ENCODE assay signal across 8 cellular contexts in the genomic region with DNA sequence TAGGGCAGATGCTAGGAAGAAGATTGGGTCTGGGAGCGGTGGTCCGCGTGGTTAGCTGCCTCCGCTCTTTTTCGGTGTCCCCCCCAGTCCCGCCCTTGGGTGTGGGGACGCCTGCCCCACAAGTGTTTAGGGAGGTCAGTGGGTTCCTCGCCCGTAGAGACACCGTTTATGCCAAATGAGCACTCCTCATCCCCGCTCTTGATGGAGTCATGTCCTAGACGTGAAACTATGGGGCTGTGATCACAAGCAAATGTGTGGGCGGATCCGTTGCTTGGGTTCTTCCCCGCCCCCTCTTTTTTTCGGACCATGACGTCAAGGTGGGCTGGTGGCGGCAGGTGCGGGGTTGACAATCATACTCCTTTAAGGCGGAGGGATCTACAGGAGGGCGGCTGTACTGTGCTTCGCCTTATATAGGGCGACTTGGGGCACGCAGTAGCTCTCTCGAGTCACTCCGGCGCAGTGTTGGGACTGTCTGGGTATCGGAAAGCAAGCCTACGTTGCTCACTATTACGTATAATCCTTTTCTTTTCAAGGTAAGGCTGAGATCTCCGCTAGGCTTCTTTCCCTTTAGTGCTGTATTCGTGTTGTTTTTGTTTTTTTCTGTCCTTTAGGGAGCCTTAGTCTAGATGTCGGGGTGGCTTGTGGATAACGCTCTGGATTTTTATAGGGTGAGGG. TPM values are rescaled to one million over a fixed set of nuclear protein-coding genes. Genes with fewer than 3 reads are reported as not detected.
DNase-seq lines count a peak whose midpoint lies in the region; ATAC-seq and TF ChIP-seq lines count a peak whose summit lies in the region.

A gene (plus strand): TSS at position 439 of the 675 bp plus-strand sequence. CDS start 1,529 bp downstream, outside the sequence.

- ATAC-seq in RWPE2 (ENCODE audit: low read depth): peak; percentile 69

- H3K36me3 ChIP-seq in ES-I3 (ENCODE audit: insufficient read depth, low read length) (peaks cover 41% of the 10 kb centered on the region), H7 (replicated peaks; ENCODE audit: control insufficient read depth, insufficient read depth, low read length) (peaks cover 32% of the 10 kb centered on the region), Loucy (ENCODE audit: insufficient read depth, low read length) (peaks cover 35% of the 10 kb centered on the region), RWPE2 (ENCODE audit: low read depth) (peaks cover 48% of the 10 kb centered on the region)

- H3F3A ChIP-seq in Loucy (ENCODE audit: low read depth): peaks cover 3% of the 10 kb centered on the region; the same call in 1 of the 2 replicates

- H3K4me1 Mint-ChIP-seq in nephron progenitor cell: peaks cover 47% of the 10 kb centered on the region
- H3K4me1 Mint-ChIP-seq in stimulated activated naive CD8-positive, alpha-beta T cell treated with anti-CD3 and anti-CD28 coated beads, Interleukin-15, Interleukin-2, amounts not matched to agents 100 ng/mL and 50 ng/mL, for 24 hours (ENCODE audit: low read depth): peaks cover 62% of the 10 kb centered on the region

- H3K9me3 ChIP-seq in ES-I3 (ENCODE audit: control insufficient read depth, insufficient read depth, low read length) (no peaks in the 10 kb centered on the region), Loucy (ENCODE audit: insufficient read depth, low read depth, low read length) (no peaks in the 10 kb centered on the region), RWPE2 (ENCODE audit: severe bottlenecking) (no peaks in the 10 kb centered on the region)

- H3K4me3 ChIP-seq in H7 (ENCODE audit: insufficient read depth, low read depth, low read length): peak within 1 kb of the TSS; percentile 96
- H3K4me3 ChIP-seq in Loucy (ENCODE audit: low read length, poor library complexity, severe bottlenecking): peak within 1 kb of the TSS; percentile 98
- H3K4me3 ChIP-seq in RWPE2 (ENCODE audit: severe bottlenecking): peak within 1 kb of the TSS; percentile 93
- peak within 1 kb of the TSS; percentile 79 for H3K4me3 ChIP-seq in fibroblast of the aortic adventitia (ENCODE audit: low read depth, low read length)

- H3K27ac ChIP-seq in RWPE2 (ENCODE audit: poor library complexity, severe bottlenecking): peak within 1 kb of the TSS; percentile 89

- peaks cover 49% of the 10 kb centered on the region for H3K79me2 ChIP-seq in Loucy (ENCODE audit: insufficient read depth, low read length)

- H3K9me2 ChIP-seq in Loucy (replicated peaks; ENCODE audit: low read depth, low read length): no peaks in the 10 kb centered on the region

- no peaks in the 10 kb centered on the region for H3K9me3 Mint-ChIP-seq in nephron progenitor cell
- no peaks in the 10 kb centered on the region for H3K9me3 Mint-ChIP-seq in stimulated activated naive CD8-positive, alpha-beta T cell treated with anti-CD3 and anti-CD28 coated beads, Interleukin-15, Interleukin-2, amounts not matched to agents 100 ng/mL and 50 ng/mL, for 24 hours

- peaks cover 8% of the 10 kb centered on the region for H3K4me1 ChIP-seq in ES-I3 (ENCODE audit: insufficient read depth, low read length)
- peaks cover 30% of the 10 kb centered on the region for H3K4me1 ChIP-seq in Loucy (ENCODE audit: insufficient read depth, low read length, poor library complexity, severe bottlenecking)
- H3K4me1 ChIP-seq in RWPE2 (ENCODE audit: insufficient read depth, poor library complexity, severe bottlenecking): peaks cover 9% of the 10 kb centered on the region

- H3K4me2 ChIP-seq in Loucy (ENCODE audit: low read depth, low read length, poor library complexity, severe bottlenecking): peak within 1 kb of the TSS; percentile 96

- H3K4me3 Mint-ChIP-seq in nephron progenitor cell: peak within 1 kb of the TSS; percentile 98
- H3K4me3 Mint-ChIP-seq in stimulated activated naive CD8-positive, alpha-beta T cell treated with anti-CD3 and anti-CD28 coated beads, Interleukin-15, Interleukin-2, amounts not matched to agents 100 ng/mL and 50 ng/mL, for 24 hours: peak within 1 kb of the TSS; percentile 96

- peaks cover 48% of the 10 kb centered on the region for H4K20me1 ChIP-seq in Loucy (ENCODE audit: insufficient read depth, low read length, poor library complexity, severe bottlenecking)

- peak within 1 kb of the TSS; percentile 98 for H3K27ac Mint-ChIP-seq in nephron progenitor cell
- peak within 1 kb of the TSS; percentile 100 for H3K27ac Mint-ChIP-seq in stimulated activated naive CD8-positive, alpha-beta T cell treated with anti-CD3 and anti-CD28 coated beads, Interleukin-15, Interleukin-2, amounts not matched to agents 100 ng/mL and 50 ng/mL, for 24 hours

- no peak for TF ChIP-seq CTCF in Loucy (conservative IDR thresholded peaks at IDR 0.05; ENCODE audit: low read length)
- TF ChIP-seq CTCF in RWPE2 (IDR thresholded peaks at IDR 0.05; ENCODE audit: poor library complexity, severe bottlenecking): no peak
- TF ChIP-seq CTCF in fibroblast of the aortic adventitia (IDR thresholded peaks at IDR 0.05; ENCODE audit: insufficient read depth, low read length): no peak
- no peak for TF ChIP-seq CTCF in nephron progenitor cell (IDR thresholded peaks at IDR 0.05)

- H3K27me3 ChIP-seq in H7 (ENCODE audit: control insufficient read depth, insufficient read depth, low read length): no peaks in the 10 kb centered on the region
- peaks cover 3% of the 10 kb centered on the region for H3K27me3 ChIP-seq in Loucy (ENCODE audit: insufficient read depth, low read length, poor library complexity, severe bottlenecking)
- no peaks in the 10 kb centered on the region for H3K27me3 ChIP-seq in RWPE2 (ENCODE audit: insufficient read depth, poor library complexity, severe bottlenecking)

- H3K36me3 Mint-ChIP-seq in nephron progenitor cell (ENCODE audit: low read depth): peaks cover 37% of the 10 kb centered on the region
- H3K36me3 Mint-ChIP-seq in stimulated activated naive CD8-positive, alpha-beta T cell treated with anti-CD3 and anti-CD28 coated beads, Interleukin-15, Interleukin-2, amounts not matched to agents 100 ng/mL and 50 ng/mL, for 24 hours (ENCODE audit: low read depth): peaks cover 52% of the 10 kb centered on the region

- DNase-seq in H7: peak; percentile 97
- peak; percentile 94 for DNase-seq in RWPE2 (ENCODE audit: low spot score)
- DNase-seq in activated effector memory CD4-positive, alpha-beta T cell treated with Interleukin-2 at 50 U/mL for 16 hours: peak; percentile 93
- DNase-seq in fibroblast of the aortic adventitia (ENCODE audit: low read depth): peak; percentile 98
- peak; percentile 90 for DNase-seq in nephron progenitor cell

- H3K9ac ChIP-seq in ES-I3 (ENCODE audit: low read depth, low read length) (peak within 1 kb of the TSS; percentile 94), Loucy (ENCODE audit: low read depth, low read length, poor library complexity, severe bottlenecking) (peak within 1 kb of the TSS; percentile 97)

- peak within 1 kb of the TSS; percentile 98 for H2AFZ ChIP-seq in Loucy (ENCODE audit: low read length)

- peaks cover 7% of the 10 kb centered on the region for H3K27me3 Mint-ChIP-seq in nephron progenitor cell (ENCODE audit: low read depth, poor library complexity)
- peaks cover 5% of the 10 kb centered on the region for H3K27me3 Mint-ChIP-seq in stimulated activated naive CD8-positive, alpha-beta T cell treated with anti-CD3 and anti-CD28 coated beads, Interleukin-15, Interleukin-2, amounts not matched to agents 100 ng/mL and 50 ng/mL, for 24 hours

RNA-seq across cellular contexts. Expression of the gene that starts here (rescaled TPM):
- total RNA-seq in H7 (2014; rRNA removed; shearing (Covaris generic)): 1,821 and 1,973 TPM in 2 replicates
- total RNA-seq in fibroblast of the aortic adventitia (ENCODE audit: low replicate concordance): 797 and 832 TPM in 2 replicates

Comparison
In these comparisons a context has a peak if more than half of its experiments do, and no peak if none do; other contexts are left out.
1. Peak in every context shown above with its lines: DNase-seq, ATAC-seq, H3K4me3 ChIP-seq and H3K27ac ChIP-seq.